In the genomic region with DNA sequence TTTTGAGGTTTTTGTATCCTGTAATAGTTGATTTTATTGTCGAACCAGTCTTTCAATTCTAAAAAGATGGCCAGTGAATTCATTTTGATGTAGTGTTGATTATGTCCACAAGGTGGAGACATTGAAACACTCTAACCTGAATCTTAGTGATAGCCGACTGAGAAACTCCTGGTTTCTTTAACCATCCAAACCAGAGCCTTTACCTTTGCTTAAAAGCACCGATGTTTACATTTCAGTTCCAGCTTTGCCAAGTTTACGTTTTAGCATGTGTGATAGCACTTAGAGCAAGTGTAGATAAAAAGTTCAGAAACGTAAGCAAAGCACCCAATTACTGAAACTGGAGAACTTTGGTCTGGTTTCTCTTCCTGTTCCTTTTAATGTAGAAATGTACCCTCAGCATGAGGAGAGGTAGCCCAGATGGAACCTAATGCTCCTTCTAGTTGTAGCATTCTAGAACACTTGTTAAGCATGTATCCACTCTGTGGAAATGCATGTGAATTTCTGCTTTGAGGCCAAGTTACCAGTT, we compare ENCODE assay signal across 8 cellular contexts.
DNase-seq lines count a peak whose midpoint lies in the region; ATAC-seq and TF ChIP-seq lines count a peak whose summit lies in the region.

No MANE protein-coding gene starts in this region.

- H3K9ac ChIP-seq in MM.1S (ENCODE audit: low read length): no peak overlapping the region

- H3K4me1 ChIP-seq in MM.1S (ENCODE audit: low read length): peaks cover 18% of the 10 kb centered on the region
- H3K4me1 ChIP-seq in effector memory CD4-positive, alpha-beta T cell (ENCODE audit: control insufficient read depth, insufficient read depth, low read length, poor library complexity, severe bottlenecking): no peaks in the 10 kb centered on the region

- H3K79me2 ChIP-seq in MM.1S (ENCODE audit: low read length): no peaks in the 10 kb centered on the region

- TF ChIP-seq CTCF in AG09319 (IDR thresholded peaks at IDR 0.05; ENCODE audit: low read depth, low read length) (peak; percentile 50), GM12874 (IDR thresholded peaks at IDR 0.05; ENCODE audit: insufficient read depth, low read depth, low read length) (peak; percentile 47), HFFc6 (IDR thresholded peaks at IDR 0.05) (peak; percentile 89), MM.1S (IDR thresholded peaks at IDR 0.05; ENCODE audit: low read length) (peak; percentile 77), epithelial cell of proximal tubule (conservative IDR thresholded peaks at IDR 0.05; ENCODE audit: low read depth, low read length) (peak; percentile 63)

- no peaks in the 10 kb centered on the region for H3K36me3 ChIP-seq in MM.1S (replicated peaks; ENCODE audit: insufficient read depth, low read length)
- H3K36me3 ChIP-seq in effector memory CD4-positive, alpha-beta T cell (ENCODE audit: control insufficient read depth, insufficient read depth, low read length): no peaks in the 10 kb centered on the region

- H3K4me3 Mint-ChIP-seq in HFFc6: peak overlapping the region; percentile 13; the same call in 1 of the 2 replicates
- peak overlapping the region in 9 of 10 donors; percentile 38 to 78 (median 70) for H3K4me3 Mint-ChIP-seq in naive thymus-derived CD8-positive, alpha-beta T cell

- peak overlapping the region; percentile 12; the same call in 1 of the 2 replicates for H3K27ac Mint-ChIP-seq in HFFc6
- no peak overlapping the region for H3K27ac Mint-ChIP-seq in naive thymus-derived CD8-positive, alpha-beta T cell

- POLR2A ChIA-PET in naive thymus-derived CD8-positive, alpha-beta T cell (lab: Charles Lee): no interaction called here

- H3F3A ChIP-seq in MM.1S (ENCODE audit: insufficient read depth, low read length): peaks cover 7% of the 10 kb centered on the region; the same call in 1 of the 2 replicates

- peak overlapping the region; percentile 4; the same call in 1 of the 2 replicates for H3K27ac ChIP-seq in MM.1S (ENCODE audit: low read length)
- no peak overlapping the region for H3K27ac ChIP-seq in effector memory CD4-positive, alpha-beta T cell (ENCODE audit: insufficient read depth, low read length, poor library complexity, severe bottlenecking)

- H3K36me3 Mint-ChIP-seq in HFFc6 (ENCODE audit: low read depth): peaks cover 20% of the 10 kb centered on the region; the same call in 1 of the 2 replicates
- peaks cover 0 to 3% (median 0%) of the 10 kb centered on the region in 3 donors for H3K36me3 Mint-ChIP-seq in naive thymus-derived CD8-positive, alpha-beta T cell

- peak overlapping the region; percentile 26 for H3K4me3 ChIP-seq in MM.1S (ENCODE audit: low read length)
- H3K4me3 ChIP-seq in epithelial cell of proximal tubule (ENCODE audit: low read depth, low read length): no peak overlapping the region
- no peak overlapping the region for H3K4me3 ChIP-seq in effector memory CD4-positive, alpha-beta T cell (ENCODE audit: insufficient read depth, low read depth, low read length, poor library complexity, severe bottlenecking)

- H3K4me2 ChIP-seq in MM.1S (ENCODE audit: low read depth, low read length): peak overlapping the region; percentile 81

- peaks cover 54% of the 10 kb centered on the region for H3K4me1 Mint-ChIP-seq in HFFc6 (ENCODE audit: low read depth)
- peaks cover 2 to 10% (median 8%) of the 10 kb centered on the region in 4 donors for H3K4me1 Mint-ChIP-seq in naive thymus-derived CD8-positive, alpha-beta T cell

- 0 out of 2 replicates have a peak, but pooled peaks cover 3% of the 10 kb centered on the region for H4K20me1 ChIP-seq in MM.1S (ENCODE audit: insufficient read depth, low read length)

- no peaks in the 10 kb centered on the region for H3K9me3 Mint-ChIP-seq in HFFc6
- H3K9me3 Mint-ChIP-seq in naive thymus-derived CD8-positive, alpha-beta T cell: no peaks in the 10 kb centered on the region

- DNase-seq in AG09319 (ENCODE audit: extremely low read depth, low read depth): no peak
- peak; percentile 56 for DNase-seq in HFFc6
- peak; percentile 69 for DNase-seq in MM.1S
- peak; percentile 19 for DNase-seq in SKM-1 treated with dmso at 0.1 percent for 144 hours (lab: John Stamatoyannopoulos, UW; ENCODE audit: unreplicated experiment)
- no peak for DNase-seq in epithelial cell of proximal tubule (ENCODE audit: low read depth)
- peak in 3 of 10 donors; percentile 33 to 43 (median 43) for DNase-seq in naive thymus-derived CD8-positive, alpha-beta T cell
- no peak for DNase-seq in effector memory CD4-positive, alpha-beta T cell

- H3K27me3 Mint-ChIP-seq in HFFc6 (ENCODE audit: insufficient read depth): peaks cover 2% of the 10 kb centered on the region
- peaks cover 5 to 35% (median 27%) of the 10 kb centered on the region in 5 donors for H3K27me3 Mint-ChIP-seq in naive thymus-derived CD8-positive, alpha-beta T cell

- H2AFZ ChIP-seq in MM.1S (ENCODE audit: low read length): no peak overlapping the region

- H3K9me2 ChIP-seq in MM.1S (replicated peaks; ENCODE audit: insufficient read depth, low read length): no peaks in the 10 kb centered on the region

- no peaks in the 10 kb centered on the region for H3K27me3 ChIP-seq in MM.1S (replicated peaks; ENCODE audit: insufficient read depth, low read length)
- no peaks in the 10 kb centered on the region for H3K27me3 ChIP-seq in effector memory CD4-positive, alpha-beta T cell (replicated peaks; ENCODE audit: control insufficient read depth, insufficient read depth, low read length, poor library complexity, severe bottlenecking)

- H3K9me3 ChIP-seq in MM.1S (replicated peaks; ENCODE audit: insufficient read depth, low read length): no peaks in the 10 kb centered on the region
- no peaks in the 10 kb centered on the region for H3K9me3 ChIP-seq in effector memory CD4-positive, alpha-beta T cell (ENCODE audit: control insufficient read depth, low read length)

- ATAC-seq in naive thymus-derived CD8-positive, alpha-beta T cell: peak in 1 of 2 donors; percentile 39

Comparison
In these comparisons a context has a peak if more than half of its experiments do, and no peak if none do; other contexts are left out.
1. DNase-seq: peak in HFFc6 (single experiment), MM.1S (single experiment) and SKM-1 treated with dmso at 0.1 percent for 144 hours (single experiment); none in AG09319 (single experiment), epithelial cell of proximal tubule (single experiment) and effector memory CD4-positive, alpha-beta T cell (0 of 3).
2. Peak in every context shown above with its lines, with median percentiles within 50 percentile points of each other: CTCF ChIP-seq.